Comparison of ENCODE assay signal across 17 cellular contexts in the genomic region with DNA sequence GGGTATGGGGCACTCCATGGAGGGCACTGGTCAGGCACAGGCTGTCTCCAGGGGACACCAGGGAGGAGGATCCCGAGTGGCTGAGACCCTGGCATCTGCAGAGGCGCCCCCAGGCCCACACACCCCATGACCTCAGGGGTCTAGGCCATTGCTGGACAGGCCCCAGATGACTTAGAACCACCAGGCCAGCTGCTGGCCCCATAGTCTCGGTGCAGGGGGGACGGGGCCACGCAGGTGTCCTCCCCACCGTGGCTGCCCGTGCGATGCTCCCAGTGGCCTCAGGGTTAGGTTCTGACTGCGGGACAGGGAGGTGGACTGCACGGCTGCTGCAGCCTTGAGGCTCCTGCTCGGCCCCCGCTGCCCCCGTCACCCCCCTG.
"Had no signal": no experiment of that assay in that cellular context is flagged by ENCODE, and none has a peak within 500 bp of the region (broad histone marks: within the 10 kb centered on the region; RNA-seq: fewer than 3 reads in every experiment).

No MANE protein-coding gene starts in this region.

- FAIRE-seq: bronchial epithelial cell had no signal

- H3K9me3 ChIP-seq: esophagus squamous epithelium, transverse colon had no signal

- H3K27ac ChIP-seq: esophagus squamous epithelium, transverse colon had no signal

- H3K4me3 ChIP-seq: esophagus squamous epithelium, lung, transverse colon had no signal

- H3K9me3 Mint-ChIP-seq: activated CD4-positive, alpha-beta T cell treated with anti-CD3 and anti-CD28 coated beads, Interleukin-2, amount 10 ng/mL, durations not matched to agents 7 days and 5 days; activated naive CD4-positive, alpha-beta T cell treated with anti-CD3 and anti-CD28 coated beads, Interleukin-2, amount 50 U/mL, for 24 hours; dendritic cell treated with granulocyte-macrophage colony-stimulating factor and Interleukin-4, amounts not matched to agents 40 ng/mL and 50 ng/mL, for 4 days; neural crest cell had no signal

- H3K4me1 ChIP-seq: transverse colon had no signal

- ATAC-seq: activated CD8-positive, alpha-beta T cell treated with anti-CD3 and anti-CD28 coated beads, Interleukin-2, amount 10 ng/mL, durations not matched to agents 7 days and 5 days; stimulated activated naive CD8-positive, alpha-beta T cell treated with anti-CD3 and anti-CD28 coated beads, Interleukin-15, Interleukin-2, amounts not matched to agents 100 U/mL and 50 U/mL, for 24 hours had no signal

- DNase-seq: activated CD4-positive, alpha-beta T cell treated with anti-CD3 and anti-CD28 coated beads, Interleukin-2, amount 10 ng/mL, durations not matched to agents 7 days and 5 days; activated CD8-positive, alpha-beta memory T cell treated with anti-CD3 and anti-CD28 coated beads, Interleukin-2, amount 50 U/mL, for 48 hours; activated CD8-positive, alpha-beta T cell treated with anti-CD3 and anti-CD28 coated beads, Interleukin-2, amount 10 ng/mL, durations not matched to agents 7 days and 5 days; activated effector memory CD4-positive, alpha-beta T cell treated with Interleukin-2 at 50 U/mL for 16 hours; activated T-cell treated with anti-CD3 and anti-CD28 coated beads, Interleukin-2, amount 50 U/mL, for 48 hours; effector CD8-positive, alpha-beta T cell; esophagus squamous epithelium; stimulated activated CD4-positive, alpha-beta T cell treated with anti-CD3 and anti-CD28 coated beads, Interleukin-2, amount 100 ng/mL, for 24 hours; stimulated activated naive CD8-positive, alpha-beta T cell treated with anti-CD3 and anti-CD28 coated beads, Interleukin-15, Interleukin-2, amounts not matched to agents 100 U/mL and 50 U/mL, for 24 hours; substantia nigra; T1000; transverse colon had no signal

- H3K27me3 ChIP-seq: transverse colon had no signal

- H3K36me3 Mint-ChIP-seq: activated naive CD4-positive, alpha-beta T cell treated with anti-CD3 and anti-CD28 coated beads, Interleukin-2, amount 50 U/mL, for 24 hours had no signal

- H3K27me3 Mint-ChIP-seq: activated CD4-positive, alpha-beta T cell treated with anti-CD3 and anti-CD28 coated beads, Interleukin-2, amount 10 ng/mL, durations not matched to agents 7 days and 5 days; activated naive CD4-positive, alpha-beta T cell treated with anti-CD3 and anti-CD28 coated beads, Interleukin-2, amount 50 U/mL, for 24 hours had no signal

- H3K36me3 ChIP-seq: esophagus squamous epithelium, transverse colon had no signal

- H3K4me1 Mint-ChIP-seq: activated CD4-positive, alpha-beta T cell treated with anti-CD3 and anti-CD28 coated beads, Interleukin-2, amount 10 ng/mL, durations not matched to agents 7 days and 5 days; activated naive CD4-positive, alpha-beta T cell treated with anti-CD3 and anti-CD28 coated beads, Interleukin-2, amount 50 U/mL, for 24 hours had no signal

- H3K4me3 Mint-ChIP-seq: activated CD4-positive, alpha-beta T cell treated with anti-CD3 and anti-CD28 coated beads, Interleukin-2, amount 10 ng/mL, durations not matched to agents 7 days and 5 days; activated CD8-positive, alpha-beta T cell treated with anti-CD3 and anti-CD28 coated beads, Interleukin-2, amount 10 ng/mL, durations not matched to agents 7 days and 5 days; activated naive CD4-positive, alpha-beta T cell treated with anti-CD3 and anti-CD28 coated beads, Interleukin-2, amount 50 U/mL, for 24 hours; dendritic cell treated with granulocyte-macrophage colony-stimulating factor and Interleukin-4, amounts not matched to agents 40 ng/mL and 50 ng/mL, for 4 days; neural crest cell had no signal

- H3K27ac Mint-ChIP-seq: activated CD4-positive, alpha-beta T cell treated with anti-CD3 and anti-CD28 coated beads, Interleukin-2, amount 10 ng/mL, durations not matched to agents 7 days and 5 days; activated CD8-positive, alpha-beta T cell treated with anti-CD3 and anti-CD28 coated beads, Interleukin-2, amount 10 ng/mL, durations not matched to agents 7 days and 5 days; dendritic cell treated with granulocyte-macrophage colony-stimulating factor and Interleukin-4, amounts not matched to agents 40 ng/mL and 50 ng/mL, for 4 days had no signal
